ENCODE assay signal across 8 cellular contexts in the genomic region with DNA sequence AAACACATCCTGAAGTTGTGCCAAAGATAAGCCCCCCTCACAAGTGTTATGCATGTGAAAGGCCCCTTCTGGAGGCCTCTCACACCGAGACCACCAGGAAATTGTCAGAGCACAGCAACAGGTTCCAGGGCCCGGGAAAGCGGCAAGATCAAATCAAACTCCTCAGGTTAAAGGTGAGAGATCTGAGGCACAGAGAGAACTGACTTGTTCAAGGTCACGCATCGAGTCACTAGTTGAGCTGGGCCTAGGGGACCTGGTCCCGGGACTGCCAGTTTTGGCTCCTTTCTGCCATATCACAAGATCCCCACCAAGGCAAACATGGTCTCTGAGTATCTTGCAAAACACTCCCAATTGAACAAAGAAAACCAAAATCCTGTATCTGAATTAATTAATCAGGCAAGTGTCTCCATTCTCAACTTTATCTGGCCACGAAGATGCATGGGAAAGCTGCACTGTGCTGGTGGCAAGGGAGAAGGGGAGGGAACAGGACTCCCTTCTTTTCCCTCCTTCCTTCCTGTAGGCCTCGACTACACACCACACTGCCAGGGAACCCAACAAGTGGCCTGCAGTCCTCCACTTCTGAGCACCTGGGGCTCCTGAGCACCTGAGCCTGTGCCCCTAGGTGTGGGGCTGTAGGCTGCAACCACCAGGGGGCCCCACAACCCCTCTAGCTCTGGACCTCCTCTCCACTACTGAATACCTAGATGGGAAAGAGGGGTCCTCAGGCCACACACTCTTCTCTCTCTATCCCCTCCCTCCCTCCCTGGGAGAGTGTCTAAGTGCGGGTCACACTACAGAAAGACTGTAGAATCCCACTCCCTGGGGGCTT. TPM values are rescaled to one million over a fixed set of nuclear protein-coding genes. Genes with fewer than 3 reads are reported as not detected.
DNase-seq lines count a peak whose midpoint lies in the region; ATAC-seq and TF ChIP-seq lines count a peak whose summit lies in the region.

No MANE protein-coding gene starts in this region.

- H3K27ac ChIP-seq in colonic mucosa (no peak overlapping the region), thoracic aorta (no peak overlapping the region)

- no peak for DNase-seq in AG04449 (ENCODE audit: low read depth, low spot score)
- DNase-seq in HFF-Myc (ENCODE audit: extremely low read depth, low read depth), result no peak
- peak; percentile 78 for DNase-seq in activated CD4-positive, alpha-beta T cell treated with anti-CD3 and anti-CD28 coated beads for 36 hours
- DNase-seq in colonic mucosa, result peak; percentile 53
- peak; percentile 86 for DNase-seq in mesenteric fat pad (ENCODE audit: low spot score)
- DNase-seq in thoracic aorta (ENCODE audit: low spot score), result no peak

- H3K4me3 ChIP-seq in AG04449 (ENCODE audit: low read depth, low read length) (no peak overlapping the region), HFF-Myc (replicated peaks; ENCODE audit: low read depth, low read length) (no peak overlapping the region), colonic mucosa (no peak overlapping the region), thoracic aorta (no peak overlapping the region)

- POLR2A ChIA-PET in AG04449 (lab: Yijun Ruan, JAX), result interaction anchor here (0.6 to 0.9 kb wide), 2 partner anchors 53 to 92 kb away, joined by 4 to 5 read pairs; no protein-coding TSS in a partner anchor
- POLR2A ChIA-PET in activated CD4-positive, alpha-beta T cell treated with anti-CD3 and anti-CD28 coated beads for 36 hours (lab: Charles Lee), result no interaction called here

- no peaks in the 10 kb centered on the region for H3K9me3 ChIP-seq in colonic mucosa
- H3K9me3 ChIP-seq in thoracic aorta, result no peaks in the 10 kb centered on the region

- peak overlapping the region; percentile 27 for H3K4me3 Mint-ChIP-seq in activated CD4-positive, alpha-beta T cell treated with anti-CD3 and anti-CD28 coated beads for 36 hours

- H3K4me1 ChIP-seq in colonic mucosa (peaks cover 12% of the 10 kb centered on the region), thoracic aorta (ENCODE audit: control insufficient read depth in 1 of 2, low read depth in 2 of 2) (peaks cover 6 to 18% of the 10 kb centered on the region in 2 donors)

- no peaks in the 10 kb centered on the region for H3K9me3 Mint-ChIP-seq in activated CD4-positive, alpha-beta T cell treated with anti-CD3 and anti-CD28 coated beads for 36 hours (ENCODE audit: low read depth)

- peaks cover 7% of the 10 kb centered on the region for H3K36me3 ChIP-seq in colonic mucosa
- H3K36me3 ChIP-seq in thoracic aorta, result peaks cover 28% of the 10 kb centered on the region

- no peak overlapping the region for H3K9ac ChIP-seq in colonic mucosa (ENCODE audit: low read depth in 2 of 2, low read length in 2 of 2)

- H3K36me3 Mint-ChIP-seq in activated CD4-positive, alpha-beta T cell treated with anti-CD3 and anti-CD28 coated beads for 36 hours (ENCODE audit: low read depth), result peaks cover 65% of the 10 kb centered on the region

- H3K27me3 ChIP-seq in colonic mucosa (no peaks in the 10 kb centered on the region), thoracic aorta (replicated peaks; ENCODE audit: insufficient read depth) (no peaks in the 10 kb centered on the region)

- intact Hi-C loops in activated CD4-positive, alpha-beta T cell treated with anti-CD3 and anti-CD28 coated beads for 36 hours (cut with DNase I, micrococcal nuclease), result loop anchor here (1.0 to 5.0 kb wide), 6 partner anchors 34 to 144 kb away; no protein-coding TSS in a partner anchor
- intact Hi-C loops in colonic mucosa (cut with DNase I), result loop anchor here (2.0 to 5.0 kb wide), 2 partner anchors 44 to 91 kb away; no protein-coding TSS in a partner anchor

- peaks cover 33% of the 10 kb centered on the region for H3K4me1 Mint-ChIP-seq in activated CD4-positive, alpha-beta T cell treated with anti-CD3 and anti-CD28 coated beads for 36 hours

- CTCF ChIA-PET in AG04449 (lab: Yijun Ruan, JAX), result interaction anchor here (0.7 to 4.6 kb wide), 11 partner anchors 11 to 530 kb away, joined by 3 to 33 read pairs (median 4); no protein-coding TSS in a partner anchor
- CTCF ChIA-PET in activated CD4-positive, alpha-beta T cell treated with anti-CD3 and anti-CD28 coated beads for 36 hours (lab: Charles Lee), result interaction anchor here (0.6 to 3.8 kb wide), 10 partner anchors 8 to 174 kb away, joined by 3 to 34 read pairs (median 6); no protein-coding TSS in a partner anchor

- H3K27me3 Mint-ChIP-seq in activated CD4-positive, alpha-beta T cell treated with anti-CD3 and anti-CD28 coated beads for 36 hours, result no peaks in the 10 kb centered on the region

- peak; percentile 52 for ATAC-seq in activated CD4-positive, alpha-beta T cell treated with anti-CD3 and anti-CD28 coated beads for 36 hours
- ATAC-seq in thoracic aorta (ENCODE audit: insufficient number of reproducible peaks, low FRiP score, low read depth), result no peak
- ATAC-seq in HG03442 (IDR thresholded peaks at IDR 0.05; ENCODE audit: unreplicated experiment), result no peak
- ATAC-seq in GM21576 (IDR thresholded peaks at IDR 0.05; ENCODE audit: unreplicated experiment), result no peak

- peak; percentile 66 for TF ChIP-seq CTCF in AG04449 (IDR thresholded peaks at IDR 0.05; ENCODE audit: insufficient read depth, low read length, missing control alignments)
- peak; percentile 54 for TF ChIP-seq CTCF in HFF-Myc (IDR thresholded peaks at IDR 0.05; ENCODE audit: low read depth, low read length, missing control alignments)
- peak; percentile 83 for TF ChIP-seq CTCF in colonic mucosa (IDR thresholded peaks at IDR 0.05)
- TF ChIP-seq CTCF in thoracic aorta (IDR thresholded peaks at IDR 0.05), result peak; percentile 44

- peak overlapping the region; percentile 86 for H3K27ac Mint-ChIP-seq in activated CD4-positive, alpha-beta T cell treated with anti-CD3 and anti-CD28 coated beads for 36 hours

RNA-seq across cellular contexts. Expression of gene ANP32A, which starts 37.3 kb away (rescaled TPM):
- total RNA-seq in activated CD4-positive, alpha-beta T cell treated with anti-CD3 and anti-CD28 coated beads for 36 hours, result 100 to 1,000 TPM; 252 to 439 TPM
- total RNA-seq in colonic mucosa (100 to 1,000 TPM; 126 to 177 TPM), mesenteric fat pad (92.6 TPM), thoracic aorta (10 to 100 TPM; 46.0 to 54.2 TPM)

Comparison
In these comparisons a context has a peak if more than half of its experiments do, and no peak if none do; other contexts are left out.
1. DNase-seq: peak in activated CD4-positive, alpha-beta T cell treated with anti-CD3 and anti-CD28 coated beads for 36 hours (single experiment), colonic mucosa (single experiment) and mesenteric fat pad (single experiment); none in AG04449 (single experiment), HFF-Myc (single experiment) and thoracic aorta (single experiment).
2. Peak in every context shown above with its lines, with median percentiles within 50 percentile points of each other: CTCF ChIP-seq.